1 cellular context compared by ENCODE assay signal in the genomic region with DNA sequence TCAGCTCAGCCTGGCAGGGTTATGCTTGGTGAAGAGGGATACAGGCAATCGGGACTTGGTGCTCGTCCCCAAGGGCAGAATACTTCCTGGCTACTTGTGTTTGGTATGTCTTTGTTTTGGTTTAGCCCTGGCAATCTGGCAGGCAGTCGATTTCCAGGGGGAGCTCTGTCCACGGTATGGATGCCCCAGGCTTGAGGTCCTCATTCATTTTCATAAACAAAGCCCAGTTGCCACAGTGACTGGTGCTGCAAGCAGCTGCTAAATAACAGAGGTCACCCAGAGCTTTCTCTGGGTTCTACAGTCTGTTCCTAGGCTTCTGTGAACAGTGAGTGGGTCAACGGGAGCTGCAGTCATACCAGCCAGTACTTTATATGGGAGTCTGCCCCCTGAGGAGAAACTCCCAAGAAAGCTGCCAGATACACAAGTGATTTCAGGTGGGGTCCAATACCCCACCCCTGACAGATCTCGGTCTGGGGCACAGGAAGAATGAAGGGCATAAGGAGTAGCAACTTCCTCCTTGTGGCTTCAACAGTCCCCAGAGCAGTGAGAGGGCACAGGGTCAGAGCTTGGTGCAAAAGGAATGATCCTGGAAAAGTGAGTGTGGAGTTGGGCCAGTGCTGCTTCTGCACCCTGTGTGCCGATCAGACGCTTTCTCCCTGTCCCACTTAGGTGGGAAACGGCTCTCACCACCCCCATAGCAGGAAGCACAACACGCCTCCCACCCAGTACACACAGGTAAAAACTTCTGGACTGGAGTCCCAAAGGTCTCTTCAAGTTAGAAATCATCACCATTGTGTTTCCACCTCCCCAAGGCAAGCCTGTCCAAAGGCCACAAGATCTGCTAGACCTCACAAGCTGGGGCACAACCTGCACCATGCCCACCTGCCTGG.
TF ChIP-seq lines count a peak whose summit lies in the region.

No MANE protein-coding gene starts in this region.

TF ChIP-seq in WTC11, 78 proteins besides CTCF, POLR2A, EP300 and RAD21 (continued from another document):
- TF ChIP-seq, protein P1, sequence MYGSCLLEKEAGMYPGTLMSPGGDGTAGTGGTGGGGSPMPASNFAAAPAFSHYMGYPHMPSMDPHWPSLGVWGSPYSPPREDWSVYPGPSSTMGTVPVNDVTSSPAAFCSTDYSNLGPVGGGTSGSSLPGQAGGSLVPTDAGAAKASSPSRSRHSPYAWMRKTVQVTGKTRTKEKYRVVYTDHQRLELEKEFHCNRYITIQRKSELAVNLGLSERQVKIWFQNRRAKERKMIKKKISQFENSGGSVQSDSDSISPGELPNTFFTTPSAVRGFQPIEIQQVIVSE (CRISPR knock-in tag; IDR thresholded peaks at IDR 0.05; ENCODE audit: borderline replicate concordance): no peak
- no peak for TF ChIP-seq NFATC4 (CRISPR knock-in tag; IDR thresholded peaks at IDR 0.05)
- TF ChIP-seq, protein P2, sequence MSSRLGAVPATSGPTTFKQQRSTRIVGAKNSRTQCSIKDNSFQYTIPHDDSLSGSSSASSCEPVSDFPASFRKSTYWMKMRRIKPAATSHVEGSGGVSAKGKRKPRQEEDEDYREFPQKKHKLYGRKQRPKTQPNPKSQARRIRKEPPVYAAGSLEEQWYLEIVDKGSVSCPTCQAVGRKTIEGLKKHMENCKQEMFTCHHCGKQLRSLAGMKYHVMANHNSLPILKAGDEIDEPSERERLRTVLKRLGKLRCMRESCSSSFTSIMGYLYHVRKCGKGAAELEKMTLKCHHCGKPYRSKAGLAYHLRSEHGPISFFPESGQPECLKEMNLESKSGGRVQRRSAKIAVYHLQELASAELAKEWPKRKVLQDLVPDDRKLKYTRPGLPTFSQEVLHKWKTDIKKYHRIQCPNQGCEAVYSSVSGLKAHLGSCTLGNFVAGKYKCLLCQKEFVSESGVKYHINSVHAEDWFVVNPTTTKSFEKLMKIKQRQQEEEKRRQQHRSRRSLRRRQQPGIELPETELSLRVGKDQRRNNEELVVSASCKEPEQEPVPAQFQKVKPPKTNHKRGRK (CRISPR knock-in tag; IDR thresholded peaks at IDR 0.05; ENCODE audit: borderline replicate concordance): no peak
- TF ChIP-seq, protein P3, sequence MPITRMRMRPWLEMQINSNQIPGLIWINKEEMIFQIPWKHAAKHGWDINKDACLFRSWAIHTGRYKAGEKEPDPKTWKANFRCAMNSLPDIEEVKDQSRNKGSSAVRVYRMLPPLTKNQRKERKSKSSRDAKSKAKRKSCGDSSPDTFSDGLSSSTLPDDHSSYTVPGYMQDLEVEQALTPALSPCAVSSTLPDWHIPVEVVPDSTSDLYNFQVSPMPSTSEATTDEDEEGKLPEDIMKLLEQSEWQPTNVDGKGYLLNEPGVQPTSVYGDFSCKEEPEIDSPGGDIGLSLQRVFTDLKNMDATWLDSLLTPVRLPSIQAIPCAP (CRISPR knock-in tag; IDR thresholded peaks at IDR 0.05): no peak
- TF ChIP-seq, protein P4, sequence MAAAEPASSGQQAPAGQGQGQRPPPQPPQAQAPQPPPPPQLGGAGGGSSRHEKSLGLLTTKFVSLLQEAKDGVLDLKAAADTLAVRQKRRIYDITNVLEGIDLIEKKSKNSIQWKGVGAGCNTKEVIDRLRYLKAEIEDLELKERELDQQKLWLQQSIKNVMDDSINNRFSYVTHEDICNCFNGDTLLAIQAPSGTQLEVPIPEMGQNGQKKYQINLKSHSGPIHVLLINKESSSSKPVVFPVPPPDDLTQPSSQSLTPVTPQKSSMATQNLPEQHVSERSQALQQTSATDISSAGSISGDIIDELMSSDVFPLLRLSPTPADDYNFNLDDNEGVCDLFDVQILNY (CRISPR knock-in tag; IDR thresholded peaks at IDR 0.05): no peak
- no peak for TF ChIP-seq RORB (CRISPR knock-in tag; IDR thresholded peaks at IDR 0.05)
- no peak for TF ChIP-seq GRHL2 (CRISPR knock-in tag; IDR thresholded peaks at IDR 0.05; ENCODE audit: insufficient replicate concordance, severe bottlenecking)
- no peak for TF ChIP-seq ZNF396 (CRISPR knock-in tag; IDR thresholded peaks at IDR 0.05; ENCODE audit: borderline replicate concordance)
